2 cellular contexts compared by ENCODE assay signal in genomic region chr1:36397083-36397377, GRCh38.
TF ChIP-seq lines count a peak whose summit lies in the region.

No MANE protein-coding gene starts in this region.

TF ChIP-seq in H1, 55 proteins besides CTCF, POLR2A, EP300 and RAD21:
- TF ChIP-seq MAFK (IDR thresholded peaks at IDR 0.05; ENCODE audit: low read depth, low read length) (no peak), TAF1 (IDR thresholded peaks at IDR 0.05; ENCODE audit: low read depth, low read length) (no peak), TEAD4 (IDR thresholded peaks at IDR 0.05; ENCODE audit: low read depth, low read length) (no peak), HDAC2 (IDR thresholded peaks at IDR 0.05; ENCODE audit: borderline replicate concordance in 1 of 2, low read depth in 2 of 2, low read length in 2 of 2) (no peak), GABPA (IDR thresholded peaks at IDR 0.05; ENCODE audit: borderline replicate concordance, insufficient read depth, low read length) (no peak), BACH1 (IDR thresholded peaks at IDR 0.05; ENCODE audit: low read length) (no peak), RBBP5 (IDR thresholded peaks at IDR 0.05; ENCODE audit: borderline replicate concordance, low read depth, low read length) (no peak), USF2 (IDR thresholded peaks at IDR 0.05; ENCODE audit: low read length) (no peak), KDM5A (IDR thresholded peaks at IDR 0.05; ENCODE audit: low read length) (no peak), EZH2 (IDR thresholded peaks at IDR 0.05; ENCODE audit: low read depth, low read length, severe bottlenecking) (no peak), CHD7 (IDR thresholded peaks at IDR 0.05; ENCODE audit: insufficient replicate concordance, low read length) (no peak), RFX5 (IDR thresholded peaks at IDR 0.05; ENCODE audit: borderline replicate concordance, low read depth, low read length) (no peak)

TF ChIP-seq in neural cell, 6 proteins besides CTCF, POLR2A, EP300 and RAD21:
- TF ChIP-seq POLR2AphosphoS5 (IDR thresholded peaks at IDR 0.05) (no peak), EZH2 (IDR thresholded peaks at IDR 0.05; ENCODE audit: borderline replicate concordance, insufficient read depth, low read length, poor library complexity, severe bottlenecking) (no peak), REST (IDR thresholded peaks at IDR 0.05; ENCODE audit: borderline replicate concordance) (no peak), SMC3 (conservative IDR thresholded peaks at IDR 0.05; ENCODE audit: poor library complexity) (no peak), MXI1 (conservative IDR thresholded peaks at IDR 0.05; ENCODE audit: poor library complexity, severe bottlenecking) (no peak), TAF1 (IDR thresholded peaks at IDR 0.05; ENCODE audit: low read depth) (no peak)
